In the genomic region with DNA sequence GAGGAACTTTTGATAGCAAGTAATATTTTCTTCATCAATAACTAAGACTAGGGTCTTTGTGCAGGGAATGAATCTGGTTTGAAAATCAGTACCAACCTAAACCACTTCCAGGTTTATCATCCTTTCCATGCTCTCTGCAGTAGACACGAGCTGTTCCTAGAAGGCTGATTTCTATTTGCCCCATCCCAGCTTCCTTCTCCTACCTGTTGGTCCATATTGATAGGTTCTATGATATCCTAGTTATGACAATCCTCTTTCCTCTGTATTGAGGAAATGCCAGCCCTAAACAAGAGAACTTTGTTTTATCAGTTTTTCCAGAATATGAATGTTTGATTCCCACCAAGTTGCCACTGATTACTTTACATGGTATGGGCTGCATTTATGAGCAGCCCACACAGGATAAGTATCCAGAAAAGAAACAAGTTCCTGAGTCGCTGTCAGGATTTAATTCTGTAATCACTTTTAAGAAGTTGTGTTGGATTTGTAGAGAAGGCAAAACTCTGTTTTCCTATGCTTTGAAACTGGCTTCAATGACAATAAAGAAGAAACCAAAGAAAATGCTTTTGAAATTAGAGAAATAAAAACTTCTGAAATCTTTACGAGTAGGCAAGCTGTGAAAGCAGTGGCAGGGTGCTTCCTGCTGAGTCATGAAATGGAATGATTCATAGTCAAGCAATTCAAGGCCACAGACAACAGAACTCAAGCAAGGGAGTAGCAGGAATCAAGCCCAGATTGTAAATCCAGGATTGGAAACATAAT, we compare ENCODE assay signal across 1 cellular context.
TF ChIP-seq lines count a peak whose summit lies in the region.

No MANE protein-coding gene starts in this region.

TF ChIP-seq in H1, 55 proteins besides CTCF, POLR2A, EP300 and RAD21:
- TF ChIP-seq BACH1 (IDR thresholded peaks at IDR 0.05; ENCODE audit: low read length) (peak; percentile 93), POU5F1 (IDR thresholded peaks at IDR 0.05; ENCODE audit: low read depth, low read length) (no peak), CEBPB (IDR thresholded peaks at IDR 0.05; ENCODE audit: low read depth, low read length) (no peak), TEAD4 (IDR thresholded peaks at IDR 0.05; ENCODE audit: low read depth, low read length) (0 out of 2 replicates have a peak, but pooled peaks have one; percentile 9), MAFK (IDR thresholded peaks at IDR 0.05; ENCODE audit: low read depth, low read length) (peak; percentile 75), YY1 (IDR thresholded peaks at IDR 0.05; ENCODE audit: low read depth, low read length) (no peak), RXRA (IDR thresholded peaks at IDR 0.05; ENCODE audit: insufficient read depth, low read depth, low read length) (no peak), EGR1 (IDR thresholded peaks at IDR 0.05; ENCODE audit: borderline replicate concordance, low read depth, low read length) (no peak), KDM1A (IDR thresholded peaks at IDR 0.05; ENCODE audit: borderline replicate concordance, low read length) (no peak), JUND (IDR thresholded peaks at IDR 0.05; ENCODE audit: low read length) (peak; percentile 84; the same call in 1 of the 2 replicates)
- TF ChIP-seq, protein P1, sequence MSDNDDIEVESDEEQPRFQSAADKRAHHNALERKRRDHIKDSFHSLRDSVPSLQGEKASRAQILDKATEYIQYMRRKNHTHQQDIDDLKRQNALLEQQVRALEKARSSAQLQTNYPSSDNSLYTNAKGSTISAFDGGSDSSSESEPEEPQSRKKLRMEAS (IDR thresholded peaks at IDR 0.05): no peak
